Comparison of ENCODE assay signal across 12 cellular contexts in genomic region chr2:186903183-186903582, GRCh38. TPM values are rescaled to one million over a fixed set of nuclear protein-coding genes. Genes with fewer than 3 reads are reported as not detected.
A peak's percentile ranks its signal among the peaks of the same experiment; 100 is the strongest.
DNase-seq lines count a peak whose midpoint lies in the region; TF ChIP-seq lines count a peak whose summit lies in the region.
"Had no signal": no experiment of that assay in that cellular context is flagged by ENCODE, and none has a peak within 500 bp of the region (broad histone marks: within the 10 kb centered on the region; RNA-seq: fewer than 3 reads in every experiment).

No MANE protein-coding gene starts in this region.

- no peak overlapping the region for H3K4me3 Mint-ChIP-seq in HFFc6
- H3K4me3 Mint-ChIP-seq: activated CD4-positive, alpha-beta memory T cell treated with anti-CD3 and anti-CD28 coated beads, Interleukin-2, amount 10 ng/mL, durations not matched to agents 7 days and 5 days; central memory CD8-positive, alpha-beta T cell had no signal

- H3K4me1 ChIP-seq in BE2C = no peaks in the 10 kb centered on the region

- no peaks in the 10 kb centered on the region for H3K4me1 Mint-ChIP-seq in HFFc6 (ENCODE audit: low read depth)
- H3K4me1 Mint-ChIP-seq: activated CD4-positive, alpha-beta memory T cell treated with anti-CD3 and anti-CD28 coated beads, Interleukin-2, amount 10 ng/mL, durations not matched to agents 7 days and 5 days; central memory CD8-positive, alpha-beta T cell had no signal

- no peak overlapping the region for H3K27ac Mint-ChIP-seq in HFFc6
- H3K27ac Mint-ChIP-seq: activated CD4-positive, alpha-beta memory T cell treated with anti-CD3 and anti-CD28 coated beads, Interleukin-2, amount 10 ng/mL, durations not matched to agents 7 days and 5 days had no signal

- peak; percentile 19; the same call in 1 of the 2 replicates for TF ChIP-seq CTCF in BE2C (IDR thresholded peaks at IDR 0.05; ENCODE audit: low read depth, low read length)
- TF ChIP-seq CTCF in HFFc6 (IDR thresholded peaks at IDR 0.05) = peak; percentile 80

- no peak overlapping the region for H3K4me3 ChIP-seq in BE2C (ENCODE audit: low read depth, low read length)

- H3K27me3 Mint-ChIP-seq in HFFc6 (ENCODE audit: insufficient read depth) = peaks cover 13% of the 10 kb centered on the region
- H3K27me3 Mint-ChIP-seq: activated CD4-positive, alpha-beta memory T cell treated with anti-CD3 and anti-CD28 coated beads, Interleukin-2, amount 10 ng/mL, durations not matched to agents 7 days and 5 days; central memory CD8-positive, alpha-beta T cell had no signal

- no peaks in the 10 kb centered on the region for H3K9me3 ChIP-seq in BE2C

- H3K27me3 ChIP-seq in BE2C = no peaks in the 10 kb centered on the region

- DNase-seq in BE2C (no peak), HFFc6 (no peak), amniotic epithelial cell (ENCODE audit: low read depth) (peak; percentile 19), kidney glomerular epithelial cell (lab: John Stamatoyannopoulos, UW) (peak; percentile 5), hippocampal formation (lab: John Stamatoyannopoulos, UW) (no peak), NCI-H146 treated with DMSO at 0.1 percent for 48 hours (lab: John Stamatoyannopoulos, UW; ENCODE audit: unreplicated experiment) (no peak), NCI-H510A (lab: John Stamatoyannopoulos, UW) (no peak), CD1c-positive myeloid dendritic cell (ENCODE audit: extremely low spot score) (no peak)
- DNase-seq: activated CD4-positive, alpha-beta memory T cell treated with anti-CD3 and anti-CD28 coated beads, Interleukin-2, amount 10 ng/mL, durations not matched to agents 7 days and 5 days; stimulated activated CD4-positive, alpha-beta T cell treated with anti-CD3 and anti-CD28 coated beads, Interleukin-12 subunit alpha, Interleukin-12 subunit beta, amount 100 ng/mL, for 4 hours had no signal

- H3K36me3 Mint-ChIP-seq in HFFc6 (ENCODE audit: low read depth) = no peaks in the 10 kb centered on the region

- H3K36me3 ChIP-seq in BE2C = no peaks in the 10 kb centered on the region

- no peaks in the 10 kb centered on the region for H3K9me3 Mint-ChIP-seq in HFFc6
- H3K9me3 Mint-ChIP-seq: activated CD4-positive, alpha-beta memory T cell treated with anti-CD3 and anti-CD28 coated beads, Interleukin-2, amount 10 ng/mL, durations not matched to agents 7 days and 5 days had no signal

RNA-seq across cellular contexts. Expression of gene ZSWIM2, which starts 54.2 kb away (rescaled TPM):
- 0.59 TPM for polyA plus RNA-seq in BE2C (2012; ENCODE audit: insufficient read depth, insufficient read length, low read depth)
- total RNA-seq in HFFc6 (2021; fragmentation: NEBNext Ultra II Directional; extraction: Animal tissue kit (Norgen Biotek cat#: 25700)) = under 1 TPM in 1 of 6 experiments, not detected in 5; 0.10 TPM
- total RNA-seq: activated CD4-positive, alpha-beta memory T cell treated with anti-CD3 and anti-CD28 coated beads, Interleukin-2, amount 10 ng/mL, durations not matched to agents 7 days and 5 days; NCI-H460 had no signal

Comparison
In these comparisons a context has a peak if more than half of its experiments do, and no peak if none do; other contexts are left out.
1. DNase-seq: peak in amniotic epithelial cell (single experiment) and kidney glomerular epithelial cell (single experiment); none in BE2C (single experiment), HFFc6 (single experiment), hippocampal formation (0 of 2), NCI-H146 treated with DMSO at 0.1 percent for 48 hours (single experiment), NCI-H510A (single experiment) and CD1c-positive myeloid dendritic cell (single experiment).